In the genomic region with DNA sequence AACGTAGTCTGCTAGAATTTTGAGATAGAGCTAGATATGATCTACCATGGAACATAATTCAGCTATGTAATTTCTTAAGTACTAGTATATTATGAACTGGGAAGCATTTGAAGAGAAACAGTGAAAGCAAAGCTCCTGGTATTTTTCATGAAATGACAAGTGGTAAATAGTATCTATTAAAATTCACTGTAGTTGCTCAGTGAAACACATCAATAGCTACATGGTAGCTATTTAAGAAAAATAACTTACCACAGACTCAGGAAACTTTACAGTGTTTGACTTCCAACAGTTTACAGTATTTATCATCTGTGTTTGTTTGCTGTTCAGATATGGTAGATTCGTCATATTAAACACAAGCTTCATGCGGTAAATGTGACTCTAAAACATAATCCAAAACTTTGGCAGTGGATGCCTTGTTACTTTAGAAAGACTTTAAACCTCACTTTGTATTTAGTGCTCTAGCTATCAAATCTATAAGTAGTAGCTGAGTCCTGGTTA, we compare ENCODE assay signal across 29 cellular contexts. TPM values are rescaled to one million over a fixed set of nuclear protein-coding genes. Genes with fewer than 3 reads are reported as not detected.
A peak's percentile ranks its signal among the peaks of the same experiment; 100 is the strongest.
DNase-seq lines count a peak whose midpoint lies in the region; ATAC-seq and TF ChIP-seq lines count a peak whose summit lies in the region.
"Had no signal": no experiment of that assay in that cellular context is flagged by ENCODE, and none has a peak within 500 bp of the region (broad histone marks: within the 10 kb centered on the region; RNA-seq: fewer than 3 reads in every experiment).

No MANE protein-coding gene starts in this region.

- H3K9ac ChIP-seq in IMR-90 (ENCODE audit: low read depth, low read length): no peak overlapping the region
- H3K9ac ChIP-seq: neural progenitor cell had no signal

- WGBS in IMR-90 (ENCODE audit: extremely low coverage in 2 of 2, insufficient read length in 1 of 2), 2 experiments: no CpG with 5 or more reads among the region's 3 CpGs
- 68 to 77% methylated on average over 3 of the region's 3 CpGs for WGBS in testis, 2 donors

- H2AK9ac ChIP-seq in IMR-90 (replicated peaks; ENCODE audit: low read depth, low read length, poor library complexity): no peak overlapping the region

- dilution Hi-C loops in IMR-90 (cut with HindIII; ENCODE audit: low sequenced_read_pairs, unreplicated experiment): no loop called here

- no TSS peak for BruUV-seq in IMR-90 (replicated peaks; lab: Mats Ljungman, UMichigan)

- H3K9me3 ChIP-seq in IMR-90 (ENCODE audit: control insufficient read depth, insufficient read depth, low read length) (no peaks in the 10 kb centered on the region), testis (no peaks in the 10 kb centered on the region)
- H3K9me3 ChIP-seq: heart left ventricle had no signal

- in situ Hi-C loops in IMR-90 (cut with MboI; ENCODE audit: low sequenced_read_pairs): no loop called here

- POLR2A ChIA-PET in IMR-90 (lab: Charles Lee; ENCODE audit: unreplicated experiment): no interaction called here

- no peak overlapping the region for H3K56ac ChIP-seq in IMR-90 (ENCODE audit: extremely low read depth, insufficient read depth, low read length)

- no peak overlapping the region for H2AFZ ChIP-seq in IMR-90 (replicated peaks; ENCODE audit: low read length, poor library complexity)
- H2AFZ ChIP-seq: neural progenitor cell had no signal

- no peak overlapping the region for H2AK5ac ChIP-seq in IMR-90 (ENCODE audit: low read depth, low read length)

- H3K9me3 Mint-ChIP-seq in natural killer cell: no peaks in the 10 kb centered on the region
- H3K9me3 Mint-ChIP-seq in natural killer cell treated with Interleukin-12 subunit alpha and Interleukin-12 subunit beta and Interleukin-15 and Interleukin-18, amount 100 ng/mL, for 72 hours: no peaks in the 10 kb centered on the region
- no peaks in the 10 kb centered on the region for H3K9me3 Mint-ChIP-seq in effector memory CD8-positive, alpha-beta T cell
- H3K9me3 Mint-ChIP-seq: activated naive CD4-positive, alpha-beta T cell treated with anti-CD3 and anti-CD28 coated beads, Interleukin-2, amount 10 ng/mL, durations not matched to agents 7 days and 5 days; neural progenitor cell; stimulated activated memory B cell treated with anti-CD40 and anti-IgM and Interleukin-4, amounts not matched to agents 10 μg/mL and 1 μg/mL and 100 μg/mL, for 72 hours had no signal

- H3K4me3 ChIP-seq in IMR-90 (ENCODE audit: insufficient read depth, low read depth, low read length) (no peak overlapping the region), testis (no peak overlapping the region)
- H3K4me3 ChIP-seq: coronary artery, heart left ventricle, K562, neural progenitor cell had no signal

- H3K27ac Mint-ChIP-seq in natural killer cell: peak overlapping the region; percentile 62 to 73
- peak overlapping the region in 1 of 2 donors; percentile 31 for H3K27ac Mint-ChIP-seq in natural killer cell treated with Interleukin-12 subunit alpha and Interleukin-12 subunit beta and Interleukin-15 and Interleukin-18, amount 100 ng/mL, for 72 hours
- peak overlapping the region; percentile 44 to 96 for H3K27ac Mint-ChIP-seq in effector memory CD8-positive, alpha-beta T cell
- H3K27ac Mint-ChIP-seq: activated naive CD4-positive, alpha-beta T cell treated with anti-CD3 and anti-CD28 coated beads, Interleukin-2, amount 10 ng/mL, durations not matched to agents 7 days and 5 days; endodermal cell; neural progenitor cell; progenitor cell of endocrine pancreas had no signal

- TF ChIP-seq RAD21 in IMR-90 (IDR thresholded peaks at IDR 0.05; ENCODE audit: low read length): no peak

- H3K4me1 Mint-ChIP-seq in natural killer cell: peaks cover 64 to 68% of the 10 kb centered on the region in 2 donors
- peaks cover 36 to 51% of the 10 kb centered on the region in 2 donors for H3K4me1 Mint-ChIP-seq in natural killer cell treated with Interleukin-12 subunit alpha and Interleukin-12 subunit beta and Interleukin-15 and Interleukin-18, amount 100 ng/mL, for 72 hours (ENCODE audit: low read depth in 2 of 2)
- peaks cover 54 to 79% of the 10 kb centered on the region in 2 donors for H3K4me1 Mint-ChIP-seq in effector memory CD8-positive, alpha-beta T cell (ENCODE audit: low read depth in 2 of 2)

- H2BK20ac ChIP-seq in IMR-90 (ENCODE audit: low read depth, low read length): no peak overlapping the region

- no peak overlapping the region for H3K18ac ChIP-seq in IMR-90 (ENCODE audit: low read depth, low read length)

- intact Hi-C loops in natural killer cell (cut with micrococcal nuclease): no loop called here
- intact Hi-C loops in IMR-90 (cut with micrococcal nuclease): loop anchor here (5.0 kb wide), 1 partner anchor 35 kb away; no protein-coding TSS in a partner anchor
- intact Hi-C loops in testis (cut with DNase I; ENCODE audit: low total_unique reads): no loop called here

- ATAC-seq in natural killer cell (no peak), IMR-90 (ENCODE audit: low read depth) (no peak)
- ATAC-seq in natural killer cell treated with Interleukin-12 subunit alpha and Interleukin-12 subunit beta and Interleukin-15 and Interleukin-18, amount 100 ng/mL, for 72 hours: no peak
- ATAC-seq in effector memory CD8-positive, alpha-beta T cell (replicated peaks): no peak
- ATAC-seq: esophagus mucosa; GM12878; heart left ventricle; K562; sciatic nerve; stimulated activated memory B cell treated with anti-CD40 and anti-IgM and Interleukin-4, amounts not matched to agents 10 μg/mL and 1 μg/mL and 100 μg/mL, for 72 hours had no signal

- peak overlapping the region; percentile 17; the same call in 1 of the 2 replicates for H3K23ac ChIP-seq in IMR-90 (ENCODE audit: low read depth, low read length)

- no peak overlapping the region for H4K91ac ChIP-seq in IMR-90 (ENCODE audit: insufficient read depth, low read depth, low read length)

- TF ChIP-seq POLR2A in IMR-90 (IDR thresholded peaks at IDR 0.05; ENCODE audit: low read depth, low read length) (no peak), testis (IDR thresholded peaks at IDR 0.05) (no peak)

- no peak overlapping the region for H4K5ac ChIP-seq in IMR-90 (ENCODE audit: low read depth, low read length)

- no peak for TF ChIP-seq CTCF in natural killer cell (IDR thresholded peaks at IDR 0.05)
- no peak for TF ChIP-seq CTCF in IMR-90 (conservative IDR thresholded peaks at IDR 0.05; ENCODE audit: low read depth, low read length)
- no peak for TF ChIP-seq CTCF in testis (IDR thresholded peaks at IDR 0.05)

- H3K4me2 ChIP-seq in IMR-90 (ENCODE audit: low read depth, low read length): no peak overlapping the region
- H3K4me2 ChIP-seq: neural progenitor cell had no signal

- H2BK120ac ChIP-seq in IMR-90 (ENCODE audit: low read depth, low read length): no peak overlapping the region

- H3K27me3 ChIP-seq in IMR-90 (ENCODE audit: control insufficient read depth, insufficient read depth, low read length) (no peaks in the 10 kb centered on the region), testis (no peaks in the 10 kb centered on the region)
- H3K27me3 ChIP-seq: heart left ventricle, neural progenitor cell had no signal

- H2BK15ac ChIP-seq in IMR-90 (ENCODE audit: low read depth, low read length): no peak overlapping the region

- H2BK5ac ChIP-seq in IMR-90 (ENCODE audit: low read depth, low read length, poor library complexity, severe bottlenecking): peak overlapping the region; percentile 28

- H4K20me1 ChIP-seq in IMR-90 (ENCODE audit: insufficient read depth, low read length): peaks cover 41% of the 10 kb centered on the region

- no peak overlapping the region for H3K14ac ChIP-seq in IMR-90 (replicated peaks; ENCODE audit: low read depth, low read length)

- H3K4me3 Mint-ChIP-seq in natural killer cell: no peak overlapping the region
- H3K4me3 Mint-ChIP-seq in natural killer cell treated with Interleukin-12 subunit alpha and Interleukin-12 subunit beta and Interleukin-15 and Interleukin-18, amount 100 ng/mL, for 72 hours: no peak overlapping the region
- peak overlapping the region; percentile 25 to 89 for H3K4me3 Mint-ChIP-seq in effector memory CD8-positive, alpha-beta T cell
- H3K4me3 Mint-ChIP-seq: activated naive CD4-positive, alpha-beta T cell treated with anti-CD3 and anti-CD28 coated beads, Interleukin-2, amount 10 ng/mL, durations not matched to agents 7 days and 5 days; endodermal cell; neural progenitor cell; stimulated activated memory B cell treated with anti-CD40 and anti-IgM and Interleukin-4, amounts not matched to agents 10 μg/mL and 1 μg/mL and 100 μg/mL, for 72 hours had no signal

- no peaks in the 10 kb centered on the region for H3K36me3 ChIP-seq in IMR-90 (ENCODE audit: control insufficient read depth, insufficient read depth, low read length)
- H3K36me3 ChIP-seq in testis (ENCODE audit: low read depth, missing control alignments): no peaks in the 10 kb centered on the region
- H3K36me3 ChIP-seq: heart left ventricle, neural progenitor cell had no signal

- CTCF ChIA-PET in IMR-90 (lab: Yijun Ruan, JAX): no interaction called here

- no peak overlapping the region for H4K8ac ChIP-seq in IMR-90 (ENCODE audit: low read depth in 2 of 2, low read length in 2 of 2)

- peaks cover 18 to 51% of the 10 kb centered on the region in 2 experiments for H3K79me1 ChIP-seq in IMR-90 (ENCODE audit: low read depth in 1 of 2, low read length in 2 of 2)

- no peak for DNase-seq in natural killer cell
- DNase-seq in natural killer cell treated with Interleukin-12 subunit alpha and Interleukin-12 subunit beta and Interleukin-15 and Interleukin-18, amount 100 ng/mL, for 72 hours (ENCODE audit: low spot score): no peak
- no peak for DNase-seq in IMR-90
- DNase-seq in effector memory CD8-positive, alpha-beta T cell: no peak
- DNase-seq in testis: no peak
- no peak for DNase-seq in HUDEP-2 (lab: John Stamatoyannopoulos, UW; ENCODE audit: unreplicated experiment in 76 of 76)
- DNase-seq in NCI-H2081 (lab: John Stamatoyannopoulos, UW): no peak
- DNase-seq in occipital lobe (lab: John Stamatoyannopoulos, UW): no peak
- DNase-seq: activated naive CD4-positive, alpha-beta T cell treated with anti-CD3 and anti-CD28 coated beads, Interleukin-2, amount 10 ng/mL, durations not matched to agents 7 days and 5 days; activated T-cell treated with anti-CD3 and anti-CD28 coated beads, Interleukin-2, amount 50 U/mL, for 48 hours; anterior cingulate cortex; C1 segment of cervical spinal cord; EL; endodermal cell; foreskin fibroblast; heart left ventricle; kidney glomerular epithelial cell; NCI-H1105; NCI-H1930; NCI-H69; stimulated activated CD4-positive, alpha-beta T cell treated with anti-CD3 and anti-CD28 coated beads, Interleukin-4, amount 100 ng/mL, for 24 hours had no signal

- H3K36me3 Mint-ChIP-seq in natural killer cell: no peaks in the 10 kb centered on the region
- no peaks in the 10 kb centered on the region for H3K36me3 Mint-ChIP-seq in natural killer cell treated with Interleukin-12 subunit alpha and Interleukin-12 subunit beta and Interleukin-15 and Interleukin-18, amount 100 ng/mL, for 72 hours
- peaks cover 22% of the 10 kb centered on the region for H3K36me3 Mint-ChIP-seq in effector memory CD8-positive, alpha-beta T cell (ENCODE audit: insufficient read depth)

- peaks cover 22% of the 10 kb centered on the region for H3K9me1 ChIP-seq in IMR-90 (ENCODE audit: insufficient read depth, low read length)

- no peaks in the 10 kb centered on the region for H3K27me3 Mint-ChIP-seq in natural killer cell (ENCODE audit: low read depth in 2 of 2)
- H3K27me3 Mint-ChIP-seq in natural killer cell treated with Interleukin-12 subunit alpha and Interleukin-12 subunit beta and Interleukin-15 and Interleukin-18, amount 100 ng/mL, for 72 hours: no peaks in the 10 kb centered on the region
- H3K27me3 Mint-ChIP-seq in effector memory CD8-positive, alpha-beta T cell: no peaks in the 10 kb centered on the region
- H3K27me3 Mint-ChIP-seq: activated naive CD4-positive, alpha-beta T cell treated with anti-CD3 and anti-CD28 coated beads, Interleukin-2, amount 10 ng/mL, durations not matched to agents 7 days and 5 days; progenitor cell of endocrine pancreas; stimulated activated memory B cell treated with anti-CD40 and anti-IgM and Interleukin-4, amounts not matched to agents 10 μg/mL and 1 μg/mL and 100 μg/mL, for 72 hours had no signal

- H3K27ac ChIP-seq in IMR-90 (ENCODE audit: insufficient read depth, low read length) (no peak overlapping the region), testis (no peak overlapping the region)
- H3K27ac ChIP-seq: coronary artery, neural progenitor cell had no signal

- no peak overlapping the region for H3K4ac ChIP-seq in IMR-90 (ENCODE audit: low read depth, low read length)

- H3K4me1 ChIP-seq in IMR-90 (ENCODE audit: control insufficient read depth, insufficient read depth, low read length) (peaks cover 8% of the 10 kb centered on the region), testis (peaks cover 26% of the 10 kb centered on the region)

RNA-seq across cellular contexts. Expression of gene WNK1, which starts 25.2 kb away (rescaled TPM):
- total RNA-seq in natural killer cell (100 to 1,000 TPM; 177 to 203 (median 192) TPM), IMR-90 (2012; rRNA removed) (38.3 and 42.8 TPM in 2 replicates), testis (100 to 1,000 TPM; 259 to 276 TPM), occipital lobe (84.2 TPM)
- 100 to 1,000 TPM; 152 to 269 TPM for total RNA-seq in natural killer cell treated with Interleukin-12 subunit alpha and Interleukin-12 subunit beta and Interleukin-15 and Interleukin-18, amount 100 ng/mL, for 72 hours
- polyA plus RNA-seq in IMR-90 (2012; rRNA removed) (28.3 and 36.9 TPM in 2 replicates), testis (ENCODE audit: insufficient read depth, low read depth, low replicate concordance) (152 TPM)
- 12.2 and 22.4 TPM in 2 replicates for polyA plus RNA-seq in IMR-90 (2012; cell fraction: cytosol; rRNA removed)
- 45.1 and 55.1 TPM in 2 replicates for polyA plus RNA-seq in IMR-90 (2012; cell fraction: nucleus; rRNA removed; ENCODE audit: low replicate concordance)

Comparison
In these comparisons a context has a peak if more than half of its experiments do, and no peak if none do; other contexts are left out.
1. H3K4me3 Mint-ChIP-seq: peak in effector memory CD8-positive, alpha-beta T cell (2 of 2); none in natural killer cell (single experiment) and natural killer cell treated with Interleukin-12 subunit alpha and Interleukin-12 subunit beta and Interleukin-15 and Interleukin-18, amount 100 ng/mL, for 72 hours (single experiment).